9 cellular contexts compared by ENCODE assay signal in genomic region chr9:37423508-37423907, GRCh38. TPM values are rescaled to one million over a fixed set of nuclear protein-coding genes. Genes with fewer than 3 reads are reported as not detected.
DNase-seq lines count a peak whose midpoint lies in the region; ATAC-seq and TF ChIP-seq lines count a peak whose summit lies in the region.
"Had no signal": no experiment of that assay in that cellular context is flagged by ENCODE, and none has a peak within 500 bp of the region (broad histone marks: within the 10 kb centered on the region; RNA-seq: fewer than 3 reads in every experiment).

No MANE protein-coding gene starts in this region.

- H2AFZ ChIP-seq in H9 (ENCODE audit: low read length) = no peak overlapping the region

- no peak overlapping the region for H3K4ac ChIP-seq in H9 (ENCODE audit: low read depth, low read length)

- peak overlapping the region; percentile 82 for H3K4me2 ChIP-seq in H9 (ENCODE audit: insufficient read depth, insufficient read length, low read length)

- H3K79me1 ChIP-seq in H9 (ENCODE audit: insufficient read depth, low read depth, low read length, poor library complexity, severe bottlenecking) = peaks cover 4% of the 10 kb centered on the region

- H3T11ph ChIP-seq in H9 (ENCODE audit: low read length) = no peak overlapping the region

- H3K56ac ChIP-seq in H9 (ENCODE audit: insufficient read length, low read depth, low read length) = no peak overlapping the region

- no peak overlapping the region for H2BK12ac ChIP-seq in H9 (ENCODE audit: insufficient read length, low read depth, low read length)

- ATAC-seq in right cardiac atrium = no peak
- no peak for ATAC-seq in HG02970 (IDR thresholded peaks at IDR 0.05; ENCODE audit: low FRiP score, unreplicated experiment)
- no peak for ATAC-seq in sciatic nerve
- ATAC-seq in GM21825 (IDR thresholded peaks at IDR 0.05; ENCODE audit: unreplicated experiment) = no peak

- H3K27ac Mint-ChIP-seq in H9 = peak overlapping the region in 1 of 3 experiments; percentile 97; a peak in 1 of 7 replicates

- no CpG with 5 or more reads among the region's 2 CpGs for WGBS in H9 (ENCODE audit: extremely low coverage, insufficient read length, low lambda C conversion rate)
- 67% methylated on average over 2 of the region's 2 CpGs for WGBS in right cardiac atrium

- peak overlapping the region; percentile 91 for H3K4me3 ChIP-seq in WI38 (ENCODE audit: low read depth, low read length)
- H3K4me3 ChIP-seq in right cardiac atrium (ENCODE audit: low read length) = peak overlapping the region; percentile 68
- peak overlapping the region; percentile 57 to 94 (median 81) for H3K4me3 ChIP-seq in skin epidermis

- intact Hi-C loops in right cardiac atrium (cut with DNase I) = loop anchor here in 1 of 4 donors (2.0 kb wide), 1 partner anchor 43 kb away; no protein-coding TSS in a partner anchor
- intact Hi-C loops in sciatic nerve (cut with DNase I) = no loop called here

- H3K18ac ChIP-seq in H9 (ENCODE audit: insufficient read length, low read depth, low read length) = no peak overlapping the region

- H3K79me2 ChIP-seq in H9 (ENCODE audit: insufficient read depth, low read length) = peaks cover 6% of the 10 kb centered on the region; the same call in 1 of the 2 replicates

- H3K36me3 Mint-ChIP-seq in H9 (ENCODE audit: insufficient read depth in 1 of 3, low read depth in 3 of 3) = peaks cover 23 to 29% (median 28%) of the 10 kb centered on the region in 3 experiments

- no peak overlapping the region for H2BK20ac ChIP-seq in H9 (ENCODE audit: low read depth, low read length, poor library complexity, severe bottlenecking)

- H2BK120ac ChIP-seq in H9 (ENCODE audit: low read depth, low read length, poor library complexity, severe bottlenecking) = no peak overlapping the region

- H3K9me3 ChIP-seq in H9 (ENCODE audit: control insufficient read depth, low read depth, low read length) (no peaks in the 10 kb centered on the region), right cardiac atrium (ENCODE audit: control insufficient read depth, low read length) (no peaks in the 10 kb centered on the region)

- H2BK5ac ChIP-seq in H9 (ENCODE audit: insufficient read length, low read length) = no peak overlapping the region

- no peaks in the 10 kb centered on the region for H4K20me1 ChIP-seq in H9 (ENCODE audit: control insufficient read depth, insufficient read depth, insufficient read length)

- peak overlapping the region; percentile 95 to 97 for H3K4me3 Mint-ChIP-seq in H9

- H3K27ac ChIP-seq in H9 (ENCODE audit: insufficient read length, low read depth, low read length) (no peak overlapping the region), right cardiac atrium (ENCODE audit: low read length) (no peak overlapping the region), skin epidermis (peak overlapping the region in 8 of 21 experiments; percentile 84 to 93 (median 91))

- TF ChIP-seq CTCF in H9 (conservative IDR thresholded peaks at IDR 0.05) = no peak
- TF ChIP-seq CTCF in WI38 (IDR thresholded peaks at IDR 0.05; ENCODE audit: low read depth, low read length) = no peak

- H2BK15ac ChIP-seq in H9 (ENCODE audit: low read depth, low read length) = no peak overlapping the region

- H3K9me3 Mint-ChIP-seq in H9 = no peaks in the 10 kb centered on the region

- peaks cover 10% of the 10 kb centered on the region for H3K23me2 ChIP-seq in H9 (ENCODE audit: insufficient read length, low read depth, low read length, poor library complexity, severe bottlenecking)

- H2AK5ac ChIP-seq in H9 (ENCODE audit: insufficient read length, low read length) = no peak overlapping the region

- H3K14ac ChIP-seq in H9 (ENCODE audit: insufficient read depth, low read length) = no peak overlapping the region

- no peak overlapping the region for H4K91ac ChIP-seq in H9 (ENCODE audit: insufficient read length, low read depth, low read length)

- no peak overlapping the region for H3K9ac ChIP-seq in H9 (ENCODE audit: extremely low read depth, insufficient read length, low read length)

- no peaks in the 10 kb centered on the region for H3K27me3 Mint-ChIP-seq in H9 (ENCODE audit: low read depth)

- H4K5ac ChIP-seq in H9 (ENCODE audit: insufficient read length, low read depth, low read length) = no peak overlapping the region

- H4K8ac ChIP-seq in H9 (replicated peaks; ENCODE audit: insufficient read length, low read depth, low read length) = no peak overlapping the region

- H3K4me1 Mint-ChIP-seq in H9 = peaks cover 17 to 19% of the 10 kb centered on the region in 2 experiments

- no peak for DNase-seq in H9
- DNase-seq in right cardiac atrium = no peak
- no peak for DNase-seq in sciatic nerve (ENCODE audit: low spot score)
- DNase-seq in NCI-H774 (lab: John Stamatoyannopoulos, UW) = no peak
- DNase-seq: NCI-H2171 treated with DMSO at 0.1 percent for 48 hours had no signal

- H3K27me3 ChIP-seq in H9 (ENCODE audit: insufficient read depth, low read length) (no peaks in the 10 kb centered on the region), right cardiac atrium (ENCODE audit: control insufficient read depth, insufficient read depth) (no peaks in the 10 kb centered on the region)

- H3K4me1 ChIP-seq in H9 (ENCODE audit: insufficient read depth, low read length) (peaks cover 4% of the 10 kb centered on the region; the same call in 1 of the 2 replicates), right cardiac atrium (ENCODE audit: control insufficient read depth, insufficient read depth, low read length) (peaks cover 11% of the 10 kb centered on the region)

- no peak overlapping the region for H3K23ac ChIP-seq in H9 (ENCODE audit: insufficient read length, low read depth, low read length)

RNA-seq across cellular contexts. Expression of gene GRHPR, which starts 1.0 kb away (rescaled TPM):
- 97.2 and 97.9 TPM in 2 replicates for total RNA-seq in H9 (2021)
- 100 to 1,000 TPM in 3 of 4 donors, 10 to 100 TPM in 1; 92.2 to 119 (median 111) TPM for total RNA-seq in right cardiac atrium
- polyA plus RNA-seq in right cardiac atrium = 119 TPM
- 90.7 TPM for total RNA-seq in sciatic nerve

RNA-seq across cellular contexts. Expression of gene ZBTB5, which starts 41.7 kb away (rescaled TPM):
- 9.1 and 9.9 TPM in 2 replicates for total RNA-seq in H9 (2021)
- 1 to 10 TPM; 6.8 to 9.1 (median 7.3) TPM for total RNA-seq in right cardiac atrium
- polyA plus RNA-seq in right cardiac atrium = 3.8 TPM
- 11.3 TPM for total RNA-seq in sciatic nerve
